Comparison of ENCODE assay signal across 8 cellular contexts in genomic region chr2:210170442-210171303, GRCh38. TPM values are rescaled to one million over a fixed set of nuclear protein-coding genes. Genes with fewer than 3 reads are reported as not detected.
A peak's percentile ranks its signal among the peaks of the same experiment; 100 is the strongest.
DNase-seq lines count a peak whose midpoint lies in the region; FAIRE-seq and TF ChIP-seq lines count a peak whose summit lies in the region.

No MANE protein-coding gene starts in this region.

- no peaks in the 10 kb centered on the region for H3K9me3 Mint-ChIP-seq in activated naive CD4-positive, alpha-beta T cell treated with anti-CD3 and anti-CD28 coated beads, Interleukin-2, amount 10 ng/mL, durations not matched to agents 7 days and 5 days

- peak overlapping the region; percentile 59 for H3K4me2 ChIP-seq in neuronal stem cell (ENCODE audit: insufficient read depth, low read length, poor library complexity, severe bottlenecking)

- peaks cover 25% of the 10 kb centered on the region for H3K27me3 Mint-ChIP-seq in activated naive CD4-positive, alpha-beta T cell treated with anti-CD3 and anti-CD28 coated beads, Interleukin-2, amount 10 ng/mL, durations not matched to agents 7 days and 5 days

- H3K9ac ChIP-seq in neuronal stem cell (ENCODE audit: low read depth, low read length, poor library complexity) (peak overlapping the region; percentile 96), subcutaneous abdominal adipose tissue (ENCODE audit: low read length in 5 of 5) (peak overlapping the region; percentile 88 to 99 (median 94))

- H2AK5ac ChIP-seq in neuronal stem cell (ENCODE audit: low read depth, low read length) = no peak overlapping the region

- peak overlapping the region; percentile 96 for H2AFZ ChIP-seq in neuronal stem cell (ENCODE audit: low read length)

- CTCF ChIA-PET in activated naive CD4-positive, alpha-beta T cell treated with anti-CD3 and anti-CD28 coated beads, Interleukin-2, amount 10 ng/mL, durations not matched to agents 7 days and 5 days (lab: Charles Lee) = no interaction called here

- no peak overlapping the region for H4K8ac ChIP-seq in neuronal stem cell (ENCODE audit: low read depth, low read length)

- peak overlapping the region; percentile 72 for H2BK120ac ChIP-seq in neuronal stem cell (ENCODE audit: low read depth, low read length)

- H3K27ac ChIP-seq in neuronal stem cell (replicated peaks; ENCODE audit: low read length) (peak overlapping the region; percentile 93), subcutaneous abdominal adipose tissue (ENCODE audit: low read depth, low read length) (peak overlapping the region; percentile 100)

- no peak overlapping the region for H4K91ac ChIP-seq in neuronal stem cell (ENCODE audit: low read depth, low read length, poor library complexity)

- H3K79me1 ChIP-seq in neuronal stem cell (ENCODE audit: low read depth, low read length) = peaks cover under 1% of the 10 kb centered on the region

- H3K4me1 ChIP-seq in neuronal stem cell (ENCODE audit: control insufficient read depth in 2 of 2, insufficient read depth in 1 of 2, low read depth in 1 of 2, low read length in 2 of 2) = no peaks in the 10 kb centered on the region
- H3K4me1 ChIP-seq in subcutaneous abdominal adipose tissue (ENCODE audit: control insufficient read depth in 5 of 5, insufficient read depth in 5 of 5, low read length in 5 of 5) = peaks cover 0 to 41% (median 35%) of the 10 kb centered on the region in 5 donors

- DNase-seq in GM04503 (ENCODE audit: low read depth) (peak; percentile 57), HFF-Myc (ENCODE audit: extremely low read depth, low read depth) (peak; percentile 84), MV-4-11 (lab: John Stamatoyannopoulos, UW) (peak; percentile 92), SK-MEL-5 (ENCODE audit: low read depth, low spot score) (peak; percentile 94), frontal cortex (ENCODE audit: low spot score in 2 of 2) (peak; percentile 79 to 84), neuronal stem cell (ENCODE audit: low spot score) (peak; percentile 96)
- peak; percentile 98 for DNase-seq in activated naive CD4-positive, alpha-beta T cell treated with anti-CD3 and anti-CD28 coated beads, Interleukin-2, amount 10 ng/mL, durations not matched to agents 7 days and 5 days

- peaks cover 31% of the 10 kb centered on the region for H3K4me1 Mint-ChIP-seq in activated naive CD4-positive, alpha-beta T cell treated with anti-CD3 and anti-CD28 coated beads, Interleukin-2, amount 10 ng/mL, durations not matched to agents 7 days and 5 days

- peak overlapping the region; percentile 81 for H2BK15ac ChIP-seq in neuronal stem cell (ENCODE audit: low read length)

- peak overlapping the region; percentile 97 for H3K14ac ChIP-seq in neuronal stem cell (ENCODE audit: low read length)

- H3K9me3 ChIP-seq in neuronal stem cell (replicated peaks in 1 of 2; ENCODE audit: control insufficient read depth in 2 of 2, insufficient read depth in 1 of 2, low read depth in 1 of 2, low read length in 2 of 2) = no peaks in the 10 kb centered on the region
- no peaks in the 10 kb centered on the region for H3K9me3 ChIP-seq in subcutaneous abdominal adipose tissue (ENCODE audit: control insufficient read depth in 5 of 5, low read length in 5 of 5)

- H3K36me3 Mint-ChIP-seq in activated naive CD4-positive, alpha-beta T cell treated with anti-CD3 and anti-CD28 coated beads, Interleukin-2, amount 10 ng/mL, durations not matched to agents 7 days and 5 days = no peaks in the 10 kb centered on the region

- H3K27me3 ChIP-seq in neuronal stem cell (ENCODE audit: control insufficient read depth in 3 of 3, insufficient read depth in 3 of 3, low read depth in 1 of 3, low read length in 3 of 3) = no peaks in the 10 kb centered on the region
- no peaks in the 10 kb centered on the region for H3K27me3 ChIP-seq in subcutaneous abdominal adipose tissue (ENCODE audit: control insufficient read depth in 5 of 5, insufficient read depth in 4 of 5, low read length in 5 of 5)

- peak overlapping the region; percentile 60 for H3K4me3 ChIP-seq in HFF-Myc (replicated peaks; ENCODE audit: low read depth, low read length)
- peak overlapping the region; percentile 57 to 90 for H3K4me3 ChIP-seq in neuronal stem cell (ENCODE audit: low read length in 2 of 2)
- H3K4me3 ChIP-seq in subcutaneous abdominal adipose tissue (ENCODE audit: low read depth in 1 of 5, low read length in 5 of 5) = peak overlapping the region; percentile 82 to 97 (median 90)

- H3K4ac ChIP-seq in neuronal stem cell (ENCODE audit: low read length) = peak overlapping the region; percentile 84

- H3K4me3 Mint-ChIP-seq in activated naive CD4-positive, alpha-beta T cell treated with anti-CD3 and anti-CD28 coated beads, Interleukin-2, amount 10 ng/mL, durations not matched to agents 7 days and 5 days = peak overlapping the region; percentile 98

- H3K27ac Mint-ChIP-seq in activated naive CD4-positive, alpha-beta T cell treated with anti-CD3 and anti-CD28 coated beads, Interleukin-2, amount 10 ng/mL, durations not matched to agents 7 days and 5 days = peak overlapping the region; percentile 90

- in situ Hi-C loops in SK-MEL-5 (cut with HindIII; ENCODE audit: low pct_unique_long_range_greater_than_20kb, low sequenced_read_pairs) = no loop called here

- peak overlapping the region; percentile 96 for H2BK5ac ChIP-seq in neuronal stem cell (ENCODE audit: low read length)

- TF ChIP-seq CTCF in HFF-Myc (IDR thresholded peaks at IDR 0.05; ENCODE audit: low read depth, low read length, missing control alignments) = no peak

- no peak for FAIRE-seq in frontal cortex (lab: Jason Lieb, UNC)

- peak overlapping the region; percentile 91 for H3K23ac ChIP-seq in neuronal stem cell (ENCODE audit: low read depth, low read length, poor library complexity)

- no peaks in the 10 kb centered on the region for H3K36me3 ChIP-seq in neuronal stem cell (replicated peaks in 1 of 2; ENCODE audit: control insufficient read depth in 2 of 2, insufficient read depth in 2 of 2, low read length in 2 of 2)
- no peaks in the 10 kb centered on the region for H3K36me3 ChIP-seq in subcutaneous abdominal adipose tissue (ENCODE audit: control insufficient read depth in 5 of 5, insufficient read depth in 5 of 5, low read length in 5 of 5)

- no peak overlapping the region for H2BK12ac ChIP-seq in neuronal stem cell (ENCODE audit: low read length)

- no CpG with 5 or more reads among the region's 64 CpGs for WGBS in neuronal stem cell (ENCODE audit: extremely low coverage in 2 of 2, insufficient read length in 2 of 2, insufficient replicate concordance in 1 of 2), 2 donors

- peak overlapping the region; percentile 99 for H3K18ac ChIP-seq in neuronal stem cell (ENCODE audit: low read length)

RNA-seq across cellular contexts. Expression of gene KANSL1L, which starts 0.5 kb away (rescaled TPM):
- total RNA-seq in SK-MEL-5 (2014; rRNA removed; shearing (Covaris generic)) = 22.8 and 27.1 TPM in 2 replicates
- 7.0 and 10.3 TPM in 2 replicates for polyA plus RNA-seq in SK-MEL-5 (2015; cell fraction: cytosol; rRNA removed)
- polyA plus RNA-seq in SK-MEL-5 (2015; cell fraction: nucleus; rRNA removed) = 33.5 and 46.3 TPM in 2 replicates
- total RNA-seq in frontal cortex = 99.1 TPM
- 15.6 TPM for polyA plus RNA-seq in neuronal stem cell (2013, experiment 1 of 2)
- 16.2 TPM for polyA plus RNA-seq in neuronal stem cell (2013, experiment 2 of 2)

RNA-seq across cellular contexts. Expression of gene ACADL, which starts 54.6 kb away (rescaled TPM):
- total RNA-seq in SK-MEL-5 (2014; rRNA removed; shearing (Covaris generic)) = not detected in 2 replicates
- polyA plus RNA-seq in SK-MEL-5 (2015; cell fraction: cytosol; rRNA removed) = not detected in 2 replicates
- polyA plus RNA-seq in SK-MEL-5 (2015; cell fraction: nucleus; rRNA removed) = not detected in 2 replicates
- 8.2 TPM for total RNA-seq in frontal cortex
- 0.07 TPM for polyA plus RNA-seq in neuronal stem cell (2013, experiment 1 of 2)
- 0.03 TPM for polyA plus RNA-seq in neuronal stem cell (2013, experiment 2 of 2)

Comparison
In these comparisons a context has a peak if more than half of its experiments do, and no peak if none do; other contexts are left out.
1. Peak in every context shown above with its lines: DNase-seq, H3K4me3 ChIP-seq and H3K27ac ChIP-seq.